8 cellular contexts compared by ENCODE assay signal in the genomic region with DNA sequence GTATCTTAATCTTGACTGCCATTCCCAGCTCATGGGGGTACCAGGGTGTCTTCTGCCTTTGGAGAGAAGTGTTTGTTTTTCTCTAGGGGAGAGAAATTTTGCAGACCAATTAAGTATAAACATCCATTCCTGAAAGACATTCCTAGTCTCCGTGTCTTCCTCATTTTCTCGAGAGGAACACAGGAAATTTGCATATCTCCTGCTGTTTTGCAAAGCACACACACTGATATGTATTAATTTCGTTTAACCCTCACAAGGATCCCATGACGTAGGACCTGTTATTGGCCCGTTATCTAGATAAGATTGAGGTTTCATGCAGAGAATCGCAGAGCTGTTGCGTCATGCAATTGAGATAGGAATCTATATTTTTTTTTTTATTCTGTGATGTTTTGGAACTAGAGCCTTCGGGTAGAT. TPM values are rescaled to one million over a fixed set of nuclear protein-coding genes. Genes with fewer than 3 reads are reported as not detected.
A peak's percentile ranks its signal among the peaks of the same experiment; 100 is the strongest.
DNase-seq lines count a peak whose midpoint lies in the region; ATAC-seq and TF ChIP-seq lines count a peak whose summit lies in the region.

No MANE protein-coding gene starts in this region.

- TSS peak; percentile 55 for BruUV-seq in Caco-2 (replicated peaks; lab: Mats Ljungman, UMichigan)

- DNase-seq in Caco-2: no peak
- peak; percentile 18 for DNase-seq in KBM-7
- DNase-seq in stimulated activated naive CD8-positive, alpha-beta T cell treated with anti-CD3 and anti-CD28 coated beads, Interleukin-15, Interleukin-2, amounts not matched to agents 100 U/mL and 50 U/mL, for 24 hours: no peak
- no peak for DNase-seq in stimulated activated CD4-positive, alpha-beta T cell treated with anti-CD3 and anti-CD28 coated beads, Interleukin-12 subunit alpha, Interleukin-12 subunit beta, amount 100 ng/mL, for 4 hours
- no peak for DNase-seq in sciatic nerve (ENCODE audit: low spot score)

- H3K27me3 Mint-ChIP-seq in Caco-2 (ENCODE audit: insufficient read depth, unreplicated experiment): no peaks in the 10 kb centered on the region
- H3K27me3 Mint-ChIP-seq in activated T-helper 17 cell treated with anti-CD3 and anti-CD28 coated beads, Interleukin-2, amount 50 U/mL, for 72 hours: no peaks in the 10 kb centered on the region

- ATAC-seq in activated T-helper 17 cell treated with anti-CD3 and anti-CD28 coated beads, Interleukin-2, amount 50 U/mL, for 72 hours (replicated peaks): no peak
- ATAC-seq in stimulated activated naive CD8-positive, alpha-beta T cell treated with anti-CD3 and anti-CD28 coated beads, Interleukin-15, Interleukin-2, amounts not matched to agents 100 U/mL and 50 U/mL, for 24 hours: peak; percentile 29
- ATAC-seq in GM18502 (IDR thresholded peaks at IDR 0.05; ENCODE audit: poor library complexity, unreplicated experiment) (no peak), sciatic nerve (no peak)

- intact Hi-C loops in Caco-2 (cut with micrococcal nuclease; ENCODE audit: unreplicated experiment): loop anchor here (2.0 to 10.0 kb wide), 4 partner anchors 27 to 115 kb away; a partner anchor contains a TSS
- intact Hi-C loops in sciatic nerve (cut with DNase I): no loop called here

- peak overlapping the region; percentile 93 for H3K27ac Mint-ChIP-seq in Caco-2 (ENCODE audit: unreplicated experiment)
- peak overlapping the region; percentile 95 for H3K27ac Mint-ChIP-seq in activated T-helper 17 cell treated with anti-CD3 and anti-CD28 coated beads, Interleukin-2, amount 50 U/mL, for 72 hours

- TF ChIP-seq CTCF in Caco-2 (IDR thresholded peaks at IDR 0.05; ENCODE audit: insufficient read depth in 1 of 2, low read depth in 1 of 2, low read length in 1 of 2, severe bottlenecking in 1 of 2, unreplicated experiment in 1 of 2): no peak

- in situ Hi-C loops in KBM-7 (cut with MboI; ENCODE audit: low pct_unique_long_range_greater_than_20kb, low sequenced_read_pairs): no loop called here

- peak overlapping the region; percentile 94 for H3K4me3 Mint-ChIP-seq in Caco-2 (ENCODE audit: unreplicated experiment)
- peak overlapping the region; percentile 95 for H3K4me3 Mint-ChIP-seq in activated T-helper 17 cell treated with anti-CD3 and anti-CD28 coated beads, Interleukin-2, amount 50 U/mL, for 72 hours

- no peaks in the 10 kb centered on the region for H3K27me3 ChIP-seq in Caco-2 (replicated peaks; ENCODE audit: control insufficient read depth, insufficient read depth, low read length)

- peaks cover 6% of the 10 kb centered on the region for H3K4me1 ChIP-seq in Caco-2

- CTCF ChIA-PET in Caco-2 (lab: Charles Lee): no interaction called here

- peaks cover 8% of the 10 kb centered on the region for H3K4me1 Mint-ChIP-seq in Caco-2 (ENCODE audit: low read depth, unreplicated experiment)
- peaks cover 22% of the 10 kb centered on the region for H3K4me1 Mint-ChIP-seq in activated T-helper 17 cell treated with anti-CD3 and anti-CD28 coated beads, Interleukin-2, amount 50 U/mL, for 72 hours

- no peaks in the 10 kb centered on the region for H3K9me3 ChIP-seq in Caco-2

- H3K9me3 Mint-ChIP-seq in Caco-2 (ENCODE audit: unreplicated experiment): no peaks in the 10 kb centered on the region
- no peaks in the 10 kb centered on the region for H3K9me3 Mint-ChIP-seq in activated T-helper 17 cell treated with anti-CD3 and anti-CD28 coated beads, Interleukin-2, amount 50 U/mL, for 72 hours

- H3K36me3 ChIP-seq in Caco-2 (ENCODE audit: control insufficient read depth, insufficient read depth, low read length): peaks cover 2% of the 10 kb centered on the region; the same call in 1 of the 2 replicates

- H3K4me3 ChIP-seq in Caco-2 (ENCODE audit: low read depth, low read length): peak overlapping the region; percentile 81
- peak overlapping the region; percentile 84 for H3K4me3 ChIP-seq in iPS-11a (ENCODE audit: low read depth, low read length)

- peaks cover 56% of the 10 kb centered on the region for H3K36me3 Mint-ChIP-seq in Caco-2 (ENCODE audit: insufficient read depth, unreplicated experiment)
- H3K36me3 Mint-ChIP-seq in activated T-helper 17 cell treated with anti-CD3 and anti-CD28 coated beads, Interleukin-2, amount 50 U/mL, for 72 hours (ENCODE audit: low read depth): peaks cover 57% of the 10 kb centered on the region

- POLR2A ChIA-PET in Caco-2 (lab: Charles Lee): no interaction called here

RNA-seq across cellular contexts. Expression of a gene that starts 0.9 kb away (rescaled TPM):
- total RNA-seq in Caco-2 (2022) (50.1 and 55.6 TPM in 2 replicates), sciatic nerve (72.8 TPM)
- total RNA-seq in activated T-helper 17 cell treated with anti-CD3 and anti-CD28 coated beads, Interleukin-2, amount 50 U/mL, for 72 hours: 10 to 100 TPM; 16.5 to 19.3 TPM

RNA-seq across cellular contexts. Expression of a gene that starts 35.2 kb away (rescaled TPM):
- total RNA-seq in Caco-2 (2022) (162 and 171 TPM in 2 replicates), sciatic nerve (89.2 TPM)
- 10 to 100 TPM; 24.4 to 53.7 TPM for total RNA-seq in activated T-helper 17 cell treated with anti-CD3 and anti-CD28 coated beads, Interleukin-2, amount 50 U/mL, for 72 hours
